In genomic region chr11:8803973-8804372, GRCh38 we compare ENCODE assay signal across 34 cellular contexts.
DNase-seq lines count a peak whose midpoint lies in the region; ATAC-seq, FAIRE-seq and TF ChIP-seq lines count a peak whose summit lies in the region.
"Had no signal": no experiment of that assay in that cellular context is flagged by ENCODE, and none has a peak within 500 bp of the region (broad histone marks: within the 10 kb centered on the region; RNA-seq: fewer than 3 reads in every experiment).

No MANE protein-coding gene starts in this region.

- BruUV-seq in HepG2 (replicated peaks; lab: Mats Ljungman, UMichigan) = no TSS peak

- POLR2A ChIA-PET in HepG2 (lab: Yijun Ruan, JAX) = no interaction called here

- H3K36me3 ChIP-seq in HepG2 (replicated peaks in 1 of 2; ENCODE audit: control insufficient read depth in 1 of 2, insufficient read depth in 2 of 2, low read length in 2 of 2) (no peaks in the 10 kb centered on the region), right lobe of liver (no peaks in the 10 kb centered on the region)
- H3K36me3 ChIP-seq: suprapubic skin, vagina had no signal

- H3K27ac Mint-ChIP-seq in progenitor cell of endocrine pancreas = peak overlapping the region; percentile 20
- H3K27ac Mint-ChIP-seq: activated naive CD4-positive, alpha-beta T cell treated with anti-CD3 and anti-CD28 coated beads, Interleukin-2, amount 50 U/mL, for 24 hours; activated T-helper 2 cell treated with anti-CD3 and anti-CD28 coated beads, Interferon-gamma antibody, Interleukin-2, Interleukin-4, amounts not matched to agents 10 μg/mL and 5 μg/mL and 100 μg/mL, durations not matched to agents 14 hours and 24 hours and 36 hours; CD4-positive, alpha-beta memory T cell; immature natural killer cell; stimulated activated memory B cell treated with anti-CD40 and anti-IgM and Interleukin-4, amounts not matched to agents 10 μg/mL and 1 μg/mL and 100 μg/mL, for 72 hours had no signal

- no peaks in the 10 kb centered on the region for H3K9me3 Mint-ChIP-seq in progenitor cell of endocrine pancreas (ENCODE audit: low read depth)
- H3K9me3 Mint-ChIP-seq: activated naive CD4-positive, alpha-beta T cell treated with anti-CD3 and anti-CD28 coated beads, Interleukin-2, amount 50 U/mL, for 24 hours; activated T-helper 2 cell treated with anti-CD3 and anti-CD28 coated beads, Interferon-gamma antibody, Interleukin-2, Interleukin-4, amounts not matched to agents 10 μg/mL and 5 μg/mL and 100 μg/mL, durations not matched to agents 14 hours and 24 hours and 36 hours; brain; immature natural killer cell; stimulated activated memory B cell treated with anti-CD40 and anti-IgM and Interleukin-4, amounts not matched to agents 10 μg/mL and 1 μg/mL and 100 μg/mL, for 72 hours had no signal

- TF ChIP-seq POLR2A in HepG2 (IDR thresholded peaks at IDR 0.05; ENCODE audit: insufficient read depth in 1 of 2, low read depth in 2 of 2, low read length in 2 of 2) (no peak), right lobe of liver (IDR thresholded peaks at IDR 0.05) (no peak)

- no peaks in the 10 kb centered on the region for H4K20me1 ChIP-seq in HepG2 (ENCODE audit: insufficient read depth, low read length)

- DNase-seq in HepG2 (ENCODE audit: low spot score) (no peak), right lobe of liver (no peak), right cardiac atrium (no peak), progenitor cell of endocrine pancreas (ENCODE audit: low spot score, unreplicated experiment) (no peak), NAMALWA (ENCODE audit: low spot score) (no peak), GM20000 (ENCODE audit: low spot score) (no peak)
- DNase-seq: AML-193; amniotic stem cell; CD4-positive, alpha-beta memory T cell; immature natural killer cell; KBM-7; left colon; MM.1S; naive thymus-derived CD4-positive, alpha-beta T cell; NCI-H1417 treated with DMSO at 0.1 percent for 48 hours; NCI-H2081 treated with DMSO at 0.1 percent for 48 hours; NCI-H226; NCI-H69; occipital lobe; psoas muscle; SIG-M5; SW 1271; T-helper 9 cell had no signal

- no peak overlapping the region for H3K4me3 ChIP-seq in HepG2 (replicated peaks in 1 of 3; ENCODE audit: insufficient read depth in 1 of 3, low read depth in 2 of 3, low read length in 3 of 3)
- no peak overlapping the region for H3K4me3 ChIP-seq in right lobe of liver
- H3K4me3 ChIP-seq in right cardiac atrium (ENCODE audit: low read length) = no peak overlapping the region
- H3K4me3 ChIP-seq: psoas muscle, suprapubic skin, vagina had no signal

- peaks cover 21% of the 10 kb centered on the region for H3K4me1 Mint-ChIP-seq in progenitor cell of endocrine pancreas (ENCODE audit: low read depth)
- H3K4me1 Mint-ChIP-seq: activated naive CD4-positive, alpha-beta T cell treated with anti-CD3 and anti-CD28 coated beads, Interleukin-2, amount 50 U/mL, for 24 hours; CD4-positive, alpha-beta memory T cell; immature natural killer cell; stimulated activated memory B cell treated with anti-CD40 and anti-IgM and Interleukin-4, amounts not matched to agents 10 μg/mL and 1 μg/mL and 100 μg/mL, for 72 hours had no signal

- H3K4me1 ChIP-seq in HepG2 (ENCODE audit: insufficient read depth, low read length) (peaks cover 12% of the 10 kb centered on the region), right lobe of liver (no peaks in the 10 kb centered on the region), right cardiac atrium (ENCODE audit: control insufficient read depth, insufficient read depth, low read length) (peaks cover 35% of the 10 kb centered on the region)

- H3K36me3 Mint-ChIP-seq in progenitor cell of endocrine pancreas (ENCODE audit: insufficient read depth) = peaks cover 4% of the 10 kb centered on the region
- H3K36me3 Mint-ChIP-seq: activated naive CD4-positive, alpha-beta T cell treated with anti-CD3 and anti-CD28 coated beads, Interleukin-2, amount 50 U/mL, for 24 hours; CD4-positive, alpha-beta memory T cell; immature natural killer cell; naive thymus-derived CD4-positive, alpha-beta T cell; stimulated activated memory B cell treated with anti-CD40 and anti-IgM and Interleukin-4, amounts not matched to agents 10 μg/mL and 1 μg/mL and 100 μg/mL, for 72 hours had no signal

- no peak overlapping the region for H3K4me2 ChIP-seq in HepG2 (ENCODE audit: low read depth, low read length)

- WGBS in HepG2 (ENCODE audit: low lambda C conversion rate) = 88% methylated on average over 2 of the region's 6 CpGs
- 14% methylated on average over 1 of the region's 6 CpGs for WGBS in right lobe of liver (ENCODE audit: insufficient coverage, low coverage, low lambda C conversion rate, missing lambda C conversion rate)
- WGBS in right cardiac atrium = 79% methylated on average over 6 of the region's 6 CpGs

- H3K27me3 Mint-ChIP-seq in progenitor cell of endocrine pancreas = no peaks in the 10 kb centered on the region
- H3K27me3 Mint-ChIP-seq: activated naive CD4-positive, alpha-beta T cell treated with anti-CD3 and anti-CD28 coated beads, Interleukin-2, amount 50 U/mL, for 24 hours; stimulated activated memory B cell treated with anti-CD40 and anti-IgM and Interleukin-4, amounts not matched to agents 10 μg/mL and 1 μg/mL and 100 μg/mL, for 72 hours had no signal

- H3K27me3 ChIP-seq in HepG2 (ENCODE audit: control insufficient read depth in 1 of 2, insufficient read depth in 2 of 2, low read length in 2 of 2) (no peaks in the 10 kb centered on the region), right lobe of liver (no peaks in the 10 kb centered on the region), right cardiac atrium (ENCODE audit: control insufficient read depth, insufficient read depth) (no peaks in the 10 kb centered on the region)
- H3K27me3 ChIP-seq: suprapubic skin, vagina had no signal

- H3K27ac ChIP-seq in HepG2 (ENCODE audit: extremely low read length, insufficient read depth, low read length) = no peak overlapping the region
- H3K27ac ChIP-seq in right lobe of liver = no peak overlapping the region
- peak overlapping the region; percentile 69 for H3K27ac ChIP-seq in right cardiac atrium (ENCODE audit: low read length)
- H3K27ac ChIP-seq: psoas muscle, suprapubic skin, vagina had no signal

- no peaks in the 10 kb centered on the region for H3K79me2 ChIP-seq in HepG2 (ENCODE audit: insufficient read depth, low read length)

- in situ Hi-C loops in HepG2 (cut with HindIII; ENCODE audit: extremely low pct_ligation_motif_present, low pct_unique_long_range_greater_than_20kb) = no loop called here

- CTCF ChIA-PET in HepG2 (lab: Yijun Ruan, JAX; ENCODE audit: low intra/inter-chr PET ratio, low total read pairs) = interaction anchor here (0.5 kb wide), 1 partner anchor 88 kb away, joined by 3 read pairs; no protein-coding TSS in a partner anchor

- intact Hi-C loops in HepG2 (cut with micrococcal nuclease; ENCODE audit: unreplicated experiment) = no loop called here
- intact Hi-C loops in right lobe of liver (cut with DNase I) = loop anchor here in 1 of 2 donors (10.0 kb wide), 1 partner anchor 99 kb away; no protein-coding TSS in a partner anchor
- intact Hi-C loops in right cardiac atrium (cut with DNase I) = loop anchor here in 1 of 4 donors (10.0 kb wide), 1 partner anchor 99 kb away; no protein-coding TSS in a partner anchor

- TF ChIP-seq EP300 in HepG2 (IDR thresholded peaks at IDR 0.05; ENCODE audit: low read depth in 2 of 2, low read length in 2 of 2) (no peak), HepG2 (CRISPR knock-in tag; IDR thresholded peaks at IDR 0.05; ENCODE audit: borderline replicate concordance) (no peak)

- ATAC-seq in HepG2 (peak; percentile 35; the same call in 2 of the 3 replicates), right lobe of liver (no peak), right cardiac atrium (peak in 1 of 2 donors; percentile 18), HG03571 (IDR thresholded peaks at IDR 0.05; ENCODE audit: unreplicated experiment) (no peak), HG03039 (IDR thresholded peaks at IDR 0.05; ENCODE audit: unreplicated experiment) (no peak)
- ATAC-seq: left colon; naive thymus-derived CD4-positive, alpha-beta T cell; psoas muscle; stimulated activated memory B cell treated with anti-CD40 and anti-IgM and Interleukin-4, amounts not matched to agents 10 μg/mL and 1 μg/mL and 100 μg/mL, for 72 hours had no signal

- FAIRE-seq in HepG2 (lab: Jason Lieb, UNC) = no peak
- FAIRE-seq: GM18507, GM19239, H54 had no signal

- no peak for TF ChIP-seq RAD21 in HepG2 (CRISPR knock-in tag; IDR thresholded peaks at IDR 0.05)

- H3K4me3 Mint-ChIP-seq in progenitor cell of endocrine pancreas (ENCODE audit: low read depth) = no peak overlapping the region
- H3K4me3 Mint-ChIP-seq: activated naive CD4-positive, alpha-beta T cell treated with anti-CD3 and anti-CD28 coated beads, Interleukin-2, amount 50 U/mL, for 24 hours; CD4-positive, alpha-beta memory T cell; immature natural killer cell; naive thymus-derived CD4-positive, alpha-beta T cell; stimulated activated memory B cell treated with anti-CD40 and anti-IgM and Interleukin-4, amounts not matched to agents 10 μg/mL and 1 μg/mL and 100 μg/mL, for 72 hours had no signal

- no peak for TF ChIP-seq CTCF in HepG2 (CRISPR knock-in tag; IDR thresholded peaks at IDR 0.05)
- no peak for TF ChIP-seq CTCF in right lobe of liver (IDR thresholded peaks at IDR 0.05)
- TF ChIP-seq CTCF in progenitor cell of endocrine pancreas (IDR thresholded peaks at IDR 0.05; ENCODE audit: unreplicated experiment) = no peak
- no peak for TF ChIP-seq CTCF in GM20000 (IDR thresholded peaks at IDR 0.05; ENCODE audit: extremely low read depth, missing control alignments)

- H3K9me3 ChIP-seq in HepG2 (ENCODE audit: low read length) (no peaks in the 10 kb centered on the region), right lobe of liver (no peaks in the 10 kb centered on the region), right cardiac atrium (ENCODE audit: control insufficient read depth, low read length) (no peaks in the 10 kb centered on the region)
- H3K9me3 ChIP-seq: psoas muscle, suprapubic skin, vagina had no signal

- no peak overlapping the region for H2AFZ ChIP-seq in HepG2 (ENCODE audit: low read length)

- no peak overlapping the region for H3K9ac ChIP-seq in HepG2 (ENCODE audit: insufficient read depth, low read depth, low read length)

TF ChIP-seq in HepG2, 621 proteins besides CTCF, POLR2A, EP300 and RAD21 (continues in another document):
- TF ChIP-seq SP1 (IDR thresholded peaks at IDR 0.05) (no peak), SP1 (CRISPR knock-in tag; IDR thresholded peaks at IDR 0.05) (no peak), ZNF224 (CRISPR knock-in tag; IDR thresholded peaks at IDR 0.05) (no peak), HES4 (CRISPR knock-in tag; IDR thresholded peaks at IDR 0.05; ENCODE audit: borderline replicate concordance) (no peak), ATAD3A (CRISPR knock-in tag; IDR thresholded peaks at IDR 0.05) (no peak), ZNF432 (CRISPR knock-in tag; IDR thresholded peaks at IDR 0.05; ENCODE audit: borderline replicate concordance) (no peak), TRIM24 (CRISPR knock-in tag; IDR thresholded peaks at IDR 0.05) (no peak), SUZ12 (IDR thresholded peaks at IDR 0.05; ENCODE audit: low read depth, low read length) (no peak), NR2F1 (CRISPR knock-in tag; IDR thresholded peaks at IDR 0.05) (no peak), CENPT (CRISPR knock-in tag; IDR thresholded peaks at IDR 0.05; ENCODE audit: low read depth) (no peak), NFE2L2 (IDR thresholded peaks at IDR 0.05; ENCODE audit: low read length) (no peak)
